ENCODE assay signal across 1 cellular context in the genomic region with DNA sequence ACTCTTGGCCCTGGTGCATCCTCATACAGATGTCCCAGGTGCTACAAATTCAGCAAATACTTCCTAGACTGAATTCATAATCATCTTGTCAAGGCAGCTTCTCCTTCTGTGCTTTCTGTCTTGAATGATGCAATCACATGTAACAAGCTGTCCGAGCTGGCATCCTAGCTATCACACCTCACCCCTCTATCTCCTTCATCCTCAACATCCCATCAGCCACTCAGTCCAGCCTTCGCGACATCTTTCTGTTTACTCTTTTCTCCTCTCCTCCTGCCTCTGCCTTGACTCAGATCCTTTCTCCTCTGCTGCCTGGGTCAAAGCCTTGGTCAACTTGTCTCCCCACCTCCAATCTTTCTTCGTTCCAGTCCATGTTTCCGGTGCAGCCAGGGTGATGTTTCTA.
A peak's percentile ranks its signal among the peaks of the same experiment; 100 is the strongest.
TF ChIP-seq lines count a peak whose summit lies in the region.

No MANE protein-coding gene starts in this region.

TF ChIP-seq in K562, 482 proteins besides CTCF, POLR2A, EP300 and RAD21 (continued from another document and continues in another):
- TF ChIP-seq, protein P1, sequence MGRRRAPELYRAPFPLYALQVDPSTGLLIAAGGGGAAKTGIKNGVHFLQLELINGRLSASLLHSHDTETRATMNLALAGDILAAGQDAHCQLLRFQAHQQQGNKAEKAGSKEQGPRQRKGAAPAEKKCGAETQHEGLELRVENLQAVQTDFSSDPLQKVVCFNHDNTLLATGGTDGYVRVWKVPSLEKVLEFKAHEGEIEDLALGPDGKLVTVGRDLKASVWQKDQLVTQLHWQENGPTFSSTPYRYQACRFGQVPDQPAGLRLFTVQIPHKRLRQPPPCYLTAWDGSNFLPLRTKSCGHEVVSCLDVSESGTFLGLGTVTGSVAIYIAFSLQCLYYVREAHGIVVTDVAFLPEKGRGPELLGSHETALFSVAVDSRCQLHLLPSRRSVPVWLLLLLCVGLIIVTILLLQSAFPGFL (CRISPR knock-in tag; IDR thresholded peaks at IDR 0.05) = no peak
- TF ChIP-seq L3MBTL2 (IDR thresholded peaks at IDR 0.05) (peak; percentile 50), ZSCAN32 (CRISPR knock-in tag; IDR thresholded peaks at IDR 0.05) (peak; percentile 86), FOSL1 (tag; conservative IDR thresholded peaks at IDR 0.05) (no peak), ZNF644 (tag; IDR thresholded peaks at IDR 0.05; ENCODE audit: low read depth) (no peak), ZNF175 (CRISPR knock-in tag; IDR thresholded peaks at IDR 0.05; ENCODE audit: low read depth) (no peak), BHLHE40 (IDR thresholded peaks at IDR 0.05; ENCODE audit: low read length) (no peak), TARDBP (IDR thresholded peaks at IDR 0.05) (no peak), SAFB2 (IDR thresholded peaks at IDR 0.05; ENCODE audit: borderline replicate concordance, low read depth, low read length, severe bottlenecking) (no peak), SREBF1 (IDR thresholded peaks at IDR 0.05; ENCODE audit: borderline replicate concordance, low read depth, low read length) (no peak), ZEB2 (IDR thresholded peaks at IDR 0.05) (0 out of 2 replicates have a peak, but pooled peaks have one; percentile 42), FOXM1 (IDR thresholded peaks at IDR 0.05; ENCODE audit: low read depth) (no peak), FOXM1 (CRISPR knock-in tag; IDR thresholded peaks at IDR 0.05; ENCODE audit: low read depth) (no peak), SMARCC2 (IDR thresholded peaks at IDR 0.05; ENCODE audit: low read depth) (no peak), JUND (IDR thresholded peaks at IDR 0.05; ENCODE audit: borderline replicate concordance, low read depth, low read length) (peak; percentile 47; the same call in 1 of the 2 replicates), JUND (tag; IDR thresholded peaks at IDR 0.05; ENCODE audit: borderline replicate concordance, low read depth, low read length) (no peak), GABPB2 (CRISPR knock-in tag; conservative IDR thresholded peaks at IDR 0.05) (no peak), KLF10 (CRISPR knock-in tag; IDR thresholded peaks at IDR 0.05) (no peak), MECOM (CRISPR knock-in tag; IDR thresholded peaks at IDR 0.05) (no peak), NEUROD1 (IDR thresholded peaks at IDR 0.05; ENCODE audit: borderline replicate concordance, low read depth, low read length, partially characterized antibody) (no peak), ZFP30 (CRISPR knock-in tag; IDR thresholded peaks at IDR 0.05; ENCODE audit: borderline replicate concordance) (no peak), TRIM24 (IDR thresholded peaks at IDR 0.05) (peak in 1 of 2 experiments; percentile 82; a peak in 1 of 4 replicates), PHF20 (IDR thresholded peaks at IDR 0.05; ENCODE audit: partially characterized antibody) (no peak), TAF15 (IDR thresholded peaks at IDR 0.05; ENCODE audit: low read depth, low read length) (no peak), NCOA2 (IDR thresholded peaks at IDR 0.05; ENCODE audit: partially characterized antibody in 2 of 2) (no peak), SIN3B (IDR thresholded peaks at IDR 0.05; ENCODE audit: low read depth) (no peak), ADNP (tag; IDR thresholded peaks at IDR 0.05) (no peak), HCFC1 (IDR thresholded peaks at IDR 0.05; ENCODE audit: low read depth, low read length) (no peak), CEBPG (CRISPR knock-in tag; IDR thresholded peaks at IDR 0.05) (peak; percentile 54), CEBPG (tag; conservative IDR thresholded peaks at IDR 0.05 in 1 of 2, IDR thresholded peaks at IDR 0.05 in 1 of 2) (peak; percentile 80 to 93), BRD9 (IDR thresholded peaks at IDR 0.05; ENCODE audit: low read depth, partially characterized antibody) (no peak), XRCC3 (IDR thresholded peaks at IDR 0.05) (no peak), ZNF77 (CRISPR knock-in tag; IDR thresholded peaks at IDR 0.05) (no peak), ZNF282 (CRISPR knock-in tag; IDR thresholded peaks at IDR 0.05) (no peak)
- TF ChIP-seq, protein P2, sequence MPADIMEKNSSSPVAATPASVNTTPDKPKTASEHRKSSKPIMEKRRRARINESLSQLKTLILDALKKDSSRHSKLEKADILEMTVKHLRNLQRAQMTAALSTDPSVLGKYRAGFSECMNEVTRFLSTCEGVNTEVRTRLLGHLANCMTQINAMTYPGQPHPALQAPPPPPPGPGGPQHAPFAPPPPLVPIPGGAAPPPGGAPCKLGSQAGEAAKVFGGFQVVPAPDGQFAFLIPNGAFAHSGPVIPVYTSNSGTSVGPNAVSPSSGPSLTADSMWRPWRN (IDR thresholded peaks at IDR 0.05; ENCODE audit: low read depth) = no peak
- TF ChIP-seq, protein P3, sequence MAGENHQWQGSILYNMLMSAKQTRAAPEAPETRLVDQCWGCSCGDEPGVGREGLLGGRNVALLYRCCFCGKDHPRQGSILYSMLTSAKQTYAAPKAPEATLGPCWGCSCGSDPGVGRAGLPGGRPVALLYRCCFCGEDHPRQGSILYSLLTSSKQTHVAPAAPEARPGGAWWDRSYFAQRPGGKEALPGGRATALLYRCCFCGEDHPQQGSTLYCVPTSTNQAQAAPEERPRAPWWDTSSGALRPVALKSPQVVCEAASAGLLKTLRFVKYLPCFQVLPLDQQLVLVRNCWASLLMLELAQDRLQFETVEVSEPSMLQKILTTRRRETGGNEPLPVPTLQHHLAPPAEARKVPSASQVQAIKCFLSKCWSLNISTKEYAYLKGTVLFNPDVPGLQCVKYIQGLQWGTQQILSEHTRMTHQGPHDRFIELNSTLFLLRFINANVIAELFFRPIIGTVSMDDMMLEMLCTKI (IDR thresholded peaks at IDR 0.05; ENCODE audit: partially characterized antibody) = no peak
- TF ChIP-seq, protein P4, sequence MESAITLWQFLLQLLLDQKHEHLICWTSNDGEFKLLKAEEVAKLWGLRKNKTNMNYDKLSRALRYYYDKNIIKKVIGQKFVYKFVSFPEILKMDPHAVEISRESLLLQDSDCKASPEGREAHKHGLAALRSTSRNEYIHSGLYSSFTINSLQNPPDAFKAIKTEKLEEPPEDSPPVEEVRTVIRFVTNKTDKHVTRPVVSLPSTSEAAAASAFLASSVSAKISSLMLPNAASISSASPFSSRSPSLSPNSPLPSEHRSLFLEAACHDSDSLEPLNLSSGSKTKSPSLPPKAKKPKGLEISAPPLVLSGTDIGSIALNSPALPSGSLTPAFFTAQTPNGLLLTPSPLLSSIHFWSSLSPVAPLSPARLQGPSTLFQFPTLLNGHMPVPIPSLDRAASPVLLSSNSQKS (CRISPR knock-in tag; IDR thresholded peaks at IDR 0.05) = no peak
- TF ChIP-seq, protein P5, sequence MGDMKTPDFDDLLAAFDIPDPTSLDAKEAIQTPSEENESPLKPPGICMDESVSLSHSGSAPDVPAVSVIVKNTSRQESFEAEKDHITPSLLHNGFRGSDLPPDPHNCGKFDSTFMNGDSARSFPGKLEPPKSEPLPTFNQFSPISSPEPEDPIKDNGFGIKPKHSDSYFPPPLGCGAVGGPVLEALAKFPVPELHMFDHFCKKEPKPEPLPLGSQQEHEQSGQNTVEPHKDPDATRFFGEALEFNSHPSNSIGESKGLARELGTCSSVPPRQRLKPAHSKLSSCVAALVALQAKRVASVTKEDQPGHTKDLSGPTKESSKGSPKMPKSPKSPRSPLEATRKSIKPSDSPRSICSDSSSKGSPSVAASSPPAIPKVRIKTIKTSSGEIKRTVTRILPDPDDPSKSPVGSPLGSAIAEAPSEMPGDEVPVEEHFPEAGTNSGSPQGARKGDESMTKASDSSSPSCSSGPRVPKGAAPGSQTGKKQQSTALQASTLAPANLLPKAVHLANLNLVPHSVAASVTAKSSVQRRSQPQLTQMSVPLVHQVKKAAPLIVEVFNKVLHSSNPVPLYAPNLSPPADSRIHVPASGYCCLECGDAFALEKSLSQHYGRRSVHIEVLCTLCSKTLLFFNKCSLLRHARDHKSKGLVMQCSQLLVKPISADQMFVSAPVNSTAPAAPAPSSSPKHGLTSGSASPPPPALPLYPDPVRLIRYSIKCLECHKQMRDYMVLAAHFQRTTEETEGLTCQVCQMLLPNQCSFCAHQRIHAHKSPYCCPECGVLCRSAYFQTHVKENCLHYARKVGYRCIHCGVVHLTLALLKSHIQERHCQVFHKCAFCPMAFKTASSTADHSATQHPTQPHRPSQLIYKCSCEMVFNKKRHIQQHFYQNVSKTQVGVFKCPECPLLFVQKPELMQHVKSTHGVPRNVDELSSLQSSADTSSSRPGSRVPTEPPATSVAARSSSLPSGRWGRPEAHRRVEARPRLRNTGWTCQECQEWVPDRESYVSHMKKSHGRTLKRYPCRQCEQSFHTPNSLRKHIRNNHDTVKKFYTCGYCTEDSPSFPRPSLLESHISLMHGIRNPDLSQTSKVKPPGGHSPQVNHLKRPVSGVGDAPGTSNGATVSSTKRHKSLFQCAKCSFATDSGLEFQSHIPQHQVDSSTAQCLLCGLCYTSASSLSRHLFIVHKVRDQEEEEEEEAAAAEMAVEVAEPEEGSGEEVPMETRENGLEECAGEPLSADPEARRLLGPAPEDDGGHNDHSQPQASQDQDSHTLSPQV (IDR thresholded peaks at IDR 0.05) = no peak
- TF ChIP-seq, protein P6, sequence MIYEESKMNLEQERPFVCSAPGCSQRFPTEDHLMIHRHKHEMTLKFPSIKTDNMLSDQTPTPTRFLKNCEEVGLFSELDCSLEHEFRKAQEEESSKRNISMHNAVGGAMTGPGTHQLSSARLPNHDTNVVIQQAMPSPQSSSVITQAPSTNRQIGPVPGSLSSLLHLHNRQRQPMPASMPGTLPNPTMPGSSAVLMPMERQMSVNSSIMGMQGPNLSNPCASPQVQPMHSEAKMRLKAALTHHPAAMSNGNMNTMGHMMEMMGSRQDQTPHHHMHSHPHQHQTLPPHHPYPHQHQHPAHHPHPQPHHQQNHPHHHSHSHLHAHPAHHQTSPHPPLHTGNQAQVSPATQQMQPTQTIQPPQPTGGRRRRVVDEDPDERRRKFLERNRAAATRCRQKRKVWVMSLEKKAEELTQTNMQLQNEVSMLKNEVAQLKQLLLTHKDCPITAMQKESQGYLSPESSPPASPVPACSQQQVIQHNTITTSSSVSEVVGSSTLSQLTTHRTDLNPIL (CRISPR knock-in tag; IDR thresholded peaks at IDR 0.05) = no peak
- TF ChIP-seq, protein P7, sequence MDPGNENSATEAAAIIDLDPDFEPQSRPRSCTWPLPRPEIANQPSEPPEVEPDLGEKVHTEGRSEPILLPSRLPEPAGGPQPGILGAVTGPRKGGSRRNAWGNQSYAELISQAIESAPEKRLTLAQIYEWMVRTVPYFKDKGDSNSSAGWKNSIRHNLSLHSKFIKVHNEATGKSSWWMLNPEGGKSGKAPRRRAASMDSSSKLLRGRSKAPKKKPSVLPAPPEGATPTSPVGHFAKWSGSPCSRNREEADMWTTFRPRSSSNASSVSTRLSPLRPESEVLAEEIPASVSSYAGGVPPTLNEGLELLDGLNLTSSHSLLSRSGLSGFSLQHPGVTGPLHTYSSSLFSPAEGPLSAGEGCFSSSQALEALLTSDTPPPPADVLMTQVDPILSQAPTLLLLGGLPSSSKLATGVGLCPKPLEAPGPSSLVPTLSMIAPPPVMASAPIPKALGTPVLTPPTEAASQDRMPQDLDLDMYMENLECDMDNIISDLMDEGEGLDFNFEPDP (CRISPR knock-in tag; IDR thresholded peaks at IDR 0.05) = no peak
- TF ChIP-seq, protein P8, sequence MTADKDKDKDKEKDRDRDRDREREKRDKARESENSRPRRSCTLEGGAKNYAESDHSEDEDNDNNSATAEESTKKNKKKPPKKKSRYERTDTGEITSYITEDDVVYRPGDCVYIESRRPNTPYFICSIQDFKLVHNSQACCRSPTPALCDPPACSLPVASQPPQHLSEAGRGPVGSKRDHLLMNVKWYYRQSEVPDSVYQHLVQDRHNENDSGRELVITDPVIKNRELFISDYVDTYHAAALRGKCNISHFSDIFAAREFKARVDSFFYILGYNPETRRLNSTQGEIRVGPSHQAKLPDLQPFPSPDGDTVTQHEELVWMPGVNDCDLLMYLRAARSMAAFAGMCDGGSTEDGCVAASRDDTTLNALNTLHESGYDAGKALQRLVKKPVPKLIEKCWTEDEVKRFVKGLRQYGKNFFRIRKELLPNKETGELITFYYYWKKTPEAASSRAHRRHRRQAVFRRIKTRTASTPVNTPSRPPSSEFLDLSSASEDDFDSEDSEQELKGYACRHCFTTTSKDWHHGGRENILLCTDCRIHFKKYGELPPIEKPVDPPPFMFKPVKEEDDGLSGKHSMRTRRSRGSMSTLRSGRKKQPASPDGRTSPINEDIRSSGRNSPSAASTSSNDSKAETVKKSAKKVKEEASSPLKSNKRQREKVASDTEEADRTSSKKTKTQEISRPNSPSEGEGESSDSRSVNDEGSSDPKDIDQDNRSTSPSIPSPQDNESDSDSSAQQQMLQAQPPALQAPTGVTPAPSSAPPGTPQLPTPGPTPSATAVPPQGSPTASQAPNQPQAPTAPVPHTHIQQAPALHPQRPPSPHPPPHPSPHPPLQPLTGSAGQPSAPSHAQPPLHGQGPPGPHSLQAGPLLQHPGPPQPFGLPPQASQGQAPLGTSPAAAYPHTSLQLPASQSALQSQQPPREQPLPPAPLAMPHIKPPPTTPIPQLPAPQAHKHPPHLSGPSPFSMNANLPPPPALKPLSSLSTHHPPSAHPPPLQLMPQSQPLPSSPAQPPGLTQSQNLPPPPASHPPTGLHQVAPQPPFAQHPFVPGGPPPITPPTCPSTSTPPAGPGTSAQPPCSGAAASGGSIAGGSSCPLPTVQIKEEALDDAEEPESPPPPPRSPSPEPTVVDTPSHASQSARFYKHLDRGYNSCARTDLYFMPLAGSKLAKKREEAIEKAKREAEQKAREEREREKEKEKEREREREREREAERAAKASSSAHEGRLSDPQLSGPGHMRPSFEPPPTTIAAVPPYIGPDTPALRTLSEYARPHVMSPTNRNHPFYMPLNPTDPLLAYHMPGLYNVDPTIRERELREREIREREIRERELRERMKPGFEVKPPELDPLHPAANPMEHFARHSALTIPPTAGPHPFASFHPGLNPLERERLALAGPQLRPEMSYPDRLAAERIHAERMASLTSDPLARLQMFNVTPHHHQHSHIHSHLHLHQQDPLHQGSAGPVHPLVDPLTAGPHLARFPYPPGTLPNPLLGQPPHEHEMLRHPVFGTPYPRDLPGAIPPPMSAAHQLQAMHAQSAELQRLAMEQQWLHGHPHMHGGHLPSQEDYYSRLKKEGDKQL (CRISPR knock-in tag; IDR thresholded peaks at IDR 0.05; ENCODE audit: borderline replicate concordance) = no peak
- TF ChIP-seq, protein P9, sequence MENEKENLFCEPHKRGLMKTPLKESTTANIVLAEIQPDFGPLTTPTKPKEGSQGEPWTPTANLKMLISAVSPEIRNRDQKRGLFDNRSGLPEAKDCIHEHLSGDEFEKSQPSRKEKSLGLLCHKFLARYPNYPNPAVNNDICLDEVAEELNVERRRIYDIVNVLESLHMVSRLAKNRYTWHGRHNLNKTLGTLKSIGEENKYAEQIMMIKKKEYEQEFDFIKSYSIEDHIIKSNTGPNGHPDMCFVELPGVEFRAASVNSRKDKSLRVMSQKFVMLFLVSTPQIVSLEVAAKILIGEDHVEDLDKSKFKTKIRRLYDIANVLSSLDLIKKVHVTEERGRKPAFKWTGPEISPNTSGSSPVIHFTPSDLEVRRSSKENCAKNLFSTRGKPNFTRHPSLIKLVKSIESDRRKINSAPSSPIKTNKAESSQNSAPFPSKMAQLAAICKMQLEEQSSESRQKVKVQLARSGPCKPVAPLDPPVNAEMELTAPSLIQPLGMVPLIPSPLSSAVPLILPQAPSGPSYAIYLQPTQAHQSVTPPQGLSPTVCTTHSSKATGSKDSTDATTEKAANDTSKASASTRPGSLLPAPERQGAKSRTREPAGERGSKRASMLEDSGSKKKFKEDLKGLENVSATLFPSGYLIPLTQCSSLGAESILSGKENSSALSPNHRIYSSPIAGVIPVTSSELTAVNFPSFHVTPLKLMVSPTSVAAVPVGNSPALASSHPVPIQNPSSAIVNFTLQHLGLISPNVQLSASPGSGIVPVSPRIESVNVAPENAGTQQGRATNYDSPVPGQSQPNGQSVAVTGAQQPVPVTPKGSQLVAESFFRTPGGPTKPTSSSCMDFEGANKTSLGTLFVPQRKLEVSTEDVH (IDR thresholded peaks at IDR 0.05; ENCODE audit: low read depth, partially characterized antibody) = no peak
- TF ChIP-seq, protein P10, sequence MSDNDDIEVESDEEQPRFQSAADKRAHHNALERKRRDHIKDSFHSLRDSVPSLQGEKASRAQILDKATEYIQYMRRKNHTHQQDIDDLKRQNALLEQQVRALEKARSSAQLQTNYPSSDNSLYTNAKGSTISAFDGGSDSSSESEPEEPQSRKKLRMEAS (CRISPR knock-in tag; IDR thresholded peaks at IDR 0.05) = no peak
